ENCODE assay signal across 11 cellular contexts in the genomic region with DNA sequence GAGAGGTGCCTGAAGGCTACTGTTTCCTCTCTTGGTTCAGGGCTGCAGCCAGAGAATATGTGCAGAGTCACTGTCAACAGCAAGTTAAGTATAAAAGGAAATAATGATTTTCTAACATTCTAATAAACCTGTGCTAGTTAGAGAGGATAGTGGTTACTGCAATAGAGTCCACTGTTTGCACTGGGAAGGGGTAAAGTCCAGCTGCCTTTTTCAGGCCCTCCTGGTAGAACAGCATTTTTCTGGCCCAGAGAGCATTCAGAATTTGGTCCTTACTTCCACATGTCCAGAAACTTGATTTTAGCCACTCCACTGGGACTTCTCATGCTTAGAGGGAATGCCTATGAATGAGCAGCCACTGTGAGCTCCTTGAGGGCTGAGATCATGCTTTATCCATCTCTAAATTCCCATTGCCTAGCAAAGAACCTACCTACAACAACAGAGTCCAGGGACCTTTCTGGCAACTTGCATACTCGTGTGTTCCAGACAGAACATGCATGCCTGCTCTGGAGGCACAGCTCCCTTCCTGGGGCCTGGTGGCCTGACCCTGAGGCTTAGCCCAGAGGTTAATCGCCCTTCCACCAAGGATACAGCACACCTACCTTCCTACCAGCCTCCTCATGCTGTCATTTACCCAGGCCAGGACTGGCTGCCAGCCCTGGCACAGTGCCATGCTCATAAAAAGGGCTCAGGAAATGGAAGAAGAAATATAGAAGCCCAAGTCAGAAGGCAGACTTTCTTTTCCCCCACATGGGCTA. TPM values are rescaled to one million over a fixed set of nuclear protein-coding genes. Genes with fewer than 3 reads are reported as not detected.
DNase-seq lines count a peak whose midpoint lies in the region; ATAC-seq and TF ChIP-seq lines count a peak whose summit lies in the region.
"Had no signal": no experiment of that assay in that cellular context is flagged by ENCODE, and none has a peak within 500 bp of the region (broad histone marks: within the 10 kb centered on the region; RNA-seq: fewer than 3 reads in every experiment).

No MANE protein-coding gene starts in this region.

- H3K27me3 ChIP-seq in right lobe of liver (no peaks in the 10 kb centered on the region), esophagus squamous epithelium (no peaks in the 10 kb centered on the region)
- H3K27me3 ChIP-seq: SJSA1 had no signal

- TF ChIP-seq POLR2A in right lobe of liver (IDR thresholded peaks at IDR 0.05) (peak; percentile 29), esophagus squamous epithelium (IDR thresholded peaks at IDR 0.05) (no peak)

- H3K4me1 ChIP-seq in right lobe of liver (peaks cover 0 to 25% (median 11%) of the 10 kb centered on the region in 4 donors), esophagus squamous epithelium (peaks cover 0 to 11% (median 6%) of the 10 kb centered on the region in 3 donors)
- H3K4me1 ChIP-seq: HAP-1 had no signal

- H3K9me3 Mint-ChIP-seq in activated T-helper 17 cell treated with anti-CD3 and anti-CD28 coated beads, Interleukin-2, amount 50 U/mL, for 72 hours: peaks cover 7% of the 10 kb centered on the region

- no peaks in the 10 kb centered on the region for H3K36me3 ChIP-seq in right lobe of liver
- H3K36me3 ChIP-seq in esophagus squamous epithelium: no peaks in the 10 kb centered on the region
- H3K36me3 ChIP-seq: HAP-1, SJSA1 had no signal

- H3K9me3 ChIP-seq in right lobe of liver (no peaks in the 10 kb centered on the region), esophagus squamous epithelium (peaks cover 0 to 12% (median 0%) of the 10 kb centered on the region in 3 donors)

- WGBS in right lobe of liver (ENCODE audit: insufficient coverage, low coverage, low lambda C conversion rate, missing lambda C conversion rate): 25% methylated on average over 1 of the region's 2 CpGs
- WGBS in esophagus squamous epithelium, 2 donors: 39 to 60% methylated on average over 2 of the region's 2 CpGs

- peak overlapping the region in 1 of 3 donors; percentile 5 for H3K4me3 ChIP-seq in right lobe of liver
- H3K4me3 ChIP-seq in esophagus squamous epithelium: no peak overlapping the region
- H3K4me3 ChIP-seq: HAP-1, SJSA1 had no signal

- in situ Hi-C loops in ACHN (cut with HindIII; ENCODE audit: low pct_ligation_motif_present, low pct_unique_long_range_greater_than_20kb, low sequenced_read_pairs): no loop called here

- no peaks in the 10 kb centered on the region for H3K36me3 Mint-ChIP-seq in activated T-helper 17 cell treated with anti-CD3 and anti-CD28 coated beads, Interleukin-2, amount 50 U/mL, for 72 hours (ENCODE audit: low read depth)

- H3K4me3 Mint-ChIP-seq in activated T-helper 17 cell treated with anti-CD3 and anti-CD28 coated beads, Interleukin-2, amount 50 U/mL, for 72 hours: no peak overlapping the region
- H3K4me3 Mint-ChIP-seq: CD4-positive, alpha-beta T cell had no signal

- peak overlapping the region; percentile 31 for H3K27ac Mint-ChIP-seq in activated T-helper 17 cell treated with anti-CD3 and anti-CD28 coated beads, Interleukin-2, amount 50 U/mL, for 72 hours
- H3K27ac Mint-ChIP-seq: CD4-positive, alpha-beta T cell had no signal

- peaks cover 4% of the 10 kb centered on the region for H3K27me3 Mint-ChIP-seq in activated T-helper 17 cell treated with anti-CD3 and anti-CD28 coated beads, Interleukin-2, amount 50 U/mL, for 72 hours
- H3K27me3 Mint-ChIP-seq: CD4-positive, alpha-beta T cell had no signal

- H3K27ac ChIP-seq in right lobe of liver (peak overlapping the region; percentile 75 to 90 (median 86)), esophagus squamous epithelium (no peak overlapping the region)
- H3K27ac ChIP-seq: SJSA1 had no signal

- TF ChIP-seq CTCF in right lobe of liver (IDR thresholded peaks at IDR 0.05): no peak
- no peak for TF ChIP-seq CTCF in esophagus squamous epithelium (IDR thresholded peaks at IDR 0.05)

- ATAC-seq in activated T-helper 17 cell treated with anti-CD3 and anti-CD28 coated beads, Interleukin-2, amount 50 U/mL, for 72 hours (replicated peaks): no peak
- ATAC-seq in right lobe of liver (peak; percentile 82 to 91 (median 86)), GM21390 (IDR thresholded peaks at IDR 0.05; ENCODE audit: unreplicated experiment) (no peak)

- peak; percentile 58 for DNase-seq in ACHN
- DNase-seq in M059J (ENCODE audit: low read depth): peak; percentile 86
- peak; percentile 57 to 84 (median 76) for DNase-seq in right lobe of liver
- no peak for DNase-seq in COLO829 (ENCODE audit: low spot score)
- no peak for DNase-seq in GM19240 (ENCODE audit: insufficient read length, low spot score)
- no peak for DNase-seq in esophagus squamous epithelium (lab: John Stamatoyannopoulos, UW)
- DNase-seq: CD4-positive, alpha-beta T cell had no signal

- peaks cover 8% of the 10 kb centered on the region for H3K4me1 Mint-ChIP-seq in activated T-helper 17 cell treated with anti-CD3 and anti-CD28 coated beads, Interleukin-2, amount 50 U/mL, for 72 hours

- intact Hi-C loops in right lobe of liver (cut with DNase I): no loop called here
- intact Hi-C loops in esophagus squamous epithelium (cut with DNase I): no loop called here

RNA-seq across cellular contexts. Expression of a gene that starts 50.3 kb away (rescaled TPM):
- 91.3 and 134 TPM in 2 replicates for total RNA-seq in M059J (2014; rRNA removed; shearing (Covaris generic))
- 100 to 1,000 TPM; 121 to 126 TPM for total RNA-seq in activated T-helper 17 cell treated with anti-CD3 and anti-CD28 coated beads, Interleukin-2, amount 50 U/mL, for 72 hours
- total RNA-seq in right lobe of liver (100 to 1,000 TPM; 109 to 172 (median 145) TPM), esophagus squamous epithelium (100 to 1,000 TPM in 1 of 4 donors, 10 to 100 TPM in 3; 55.6 to 166 (median 94.7) TPM)

Comparison
In these comparisons a context has a peak if more than half of its experiments do, and no peak if none do; other contexts are left out.
1. DNase-seq: peak in ACHN (single experiment), M059J (single experiment) and right lobe of liver (3 of 3); none in COLO829 (single experiment), GM19240 (single experiment) and esophagus squamous epithelium (single experiment).
2. ATAC-seq: peak in right lobe of liver (4 of 4); none in activated T-helper 17 cell treated with anti-CD3 and anti-CD28 coated beads, Interleukin-2, amount 50 U/mL, for 72 hours (single experiment) and GM21390 (single experiment).
3. H3K27ac ChIP-seq: peak in right lobe of liver (3 of 3); none in esophagus squamous epithelium (0 of 4).